Comparison of ENCODE assay signal across 17 cellular contexts in genomic region chr2:216119986-216120385, GRCh38. TPM values are rescaled to one million over a fixed set of nuclear protein-coding genes. Genes with fewer than 3 reads are reported as not detected.
DNase-seq lines count a peak whose midpoint lies in the region; ATAC-seq, FAIRE-seq and TF ChIP-seq lines count a peak whose summit lies in the region.
"Had no signal": no experiment of that assay in that cellular context is flagged by ENCODE, and none has a peak within 500 bp of the region (broad histone marks: within the 10 kb centered on the region; RNA-seq: fewer than 3 reads in every experiment).

No MANE protein-coding gene starts in this region.

- no peak for DNase-seq in CD4-positive, alpha-beta memory T cell
- no peak for DNase-seq in H54 (ENCODE audit: insufficient read length, low spot score)
- DNase-seq in natural killer cell treated with Interleukin-12 subunit alpha and Interleukin-12 subunit beta and Interleukin-15 and Interleukin-18, amount 100 ng/mL, for 72 hours (ENCODE audit: low spot score) = no peak
- no peak for DNase-seq in SHP77 (lab: John Stamatoyannopoulos, UW)
- DNase-seq in putamen (ENCODE audit: low spot score) = no peak
- DNase-seq in GM13976 (ENCODE audit: low spot score) = no peak
- DNase-seq: activated CD4-positive, alpha-beta T cell treated with anti-CD3 and anti-CD28 coated beads for 48 hours; activated gamma-delta T cell treated with Interleukin-2 at 50 U/mL for 16 hours; BE2C; DMS 273 treated with DMSO at 0.1 percent for 48 hours; SHP77 treated with DMSO at 0.1 percent for 48 hours; stimulated activated CD4-positive, alpha-beta T cell treated with anti-CD3 and anti-CD28 coated beads, Interleukin-4, amount 100 ng/mL, for 4 hours; stimulated activated CD8-positive, alpha-beta memory T cell treated with anti-CD3 and anti-CD28 coated beads, Interleukin-4, amount 100 ng/mL, for 48 hours had no signal

- H3K4me1 Mint-ChIP-seq in CD4-positive, alpha-beta memory T cell = peaks cover 47 to 68% (median 57%) of the 10 kb centered on the region in 4 donors
- peaks cover 41% of the 10 kb centered on the region for H3K4me1 Mint-ChIP-seq in activated T-helper 17 cell treated with anti-CD3 and anti-CD28 coated beads, Interleukin-2, amount 50 U/mL, for 72 hours
- peaks cover 39 to 62% of the 10 kb centered on the region in 2 donors for H3K4me1 Mint-ChIP-seq in natural killer cell treated with Interleukin-12 subunit alpha and Interleukin-12 subunit beta and Interleukin-15 and Interleukin-18, amount 100 ng/mL, for 72 hours (ENCODE audit: low read depth in 2 of 2)

- no peaks in the 10 kb centered on the region for H3K9me3 Mint-ChIP-seq in CD4-positive, alpha-beta memory T cell
- H3K9me3 Mint-ChIP-seq in activated T-helper 17 cell treated with anti-CD3 and anti-CD28 coated beads, Interleukin-2, amount 50 U/mL, for 72 hours = no peaks in the 10 kb centered on the region
- H3K9me3 Mint-ChIP-seq in natural killer cell treated with Interleukin-12 subunit alpha and Interleukin-12 subunit beta and Interleukin-15 and Interleukin-18, amount 100 ng/mL, for 72 hours = no peaks in the 10 kb centered on the region

- TF ChIP-seq CTCF in GM13976 (IDR thresholded peaks at IDR 0.05; ENCODE audit: borderline replicate concordance, control extremely low read depth, extremely low read depth, insufficient read depth, missing control alignments) = no peak

- no peaks in the 10 kb centered on the region for H3K27me3 Mint-ChIP-seq in CD4-positive, alpha-beta memory T cell
- H3K27me3 Mint-ChIP-seq in activated T-helper 17 cell treated with anti-CD3 and anti-CD28 coated beads, Interleukin-2, amount 50 U/mL, for 72 hours = no peaks in the 10 kb centered on the region
- no peaks in the 10 kb centered on the region for H3K27me3 Mint-ChIP-seq in natural killer cell treated with Interleukin-12 subunit alpha and Interleukin-12 subunit beta and Interleukin-15 and Interleukin-18, amount 100 ng/mL, for 72 hours

- H3K9me3 ChIP-seq in CD4-positive, alpha-beta memory T cell (ENCODE audit: control insufficient read depth in 1 of 2, low read length in 2 of 2) = no peaks in the 10 kb centered on the region
- H3K9me3 ChIP-seq: BE2C, breast epithelium, thoracic aorta had no signal

- no peak for TF ChIP-seq POLR2A in H54 (IDR thresholded peaks at IDR 0.05; ENCODE audit: low read depth, low read length)

- ATAC-seq in activated T-helper 17 cell treated with anti-CD3 and anti-CD28 coated beads, Interleukin-2, amount 50 U/mL, for 72 hours (replicated peaks) = peak; percentile 84
- ATAC-seq in natural killer cell treated with Interleukin-12 subunit alpha and Interleukin-12 subunit beta and Interleukin-15 and Interleukin-18, amount 100 ng/mL, for 72 hours = peak; percentile 20 to 81

- CTCF ChIA-PET in CD4-positive, alpha-beta memory T cell (lab: Charles Lee; ENCODE audit: partially characterized antibody) = interaction anchor here (0.6 to 1.7 kb wide), 5 partner anchors 12 to 136 kb away, joined by 3 to 6 read pairs (median 3); no protein-coding TSS in a partner anchor

- peak overlapping the region in 2 of 8 donors; percentile 6 to 49 for H3K4me3 Mint-ChIP-seq in CD4-positive, alpha-beta memory T cell
- peak overlapping the region; percentile 72 for H3K4me3 Mint-ChIP-seq in activated T-helper 17 cell treated with anti-CD3 and anti-CD28 coated beads, Interleukin-2, amount 50 U/mL, for 72 hours
- H3K4me3 Mint-ChIP-seq in natural killer cell treated with Interleukin-12 subunit alpha and Interleukin-12 subunit beta and Interleukin-15 and Interleukin-18, amount 100 ng/mL, for 72 hours = peak overlapping the region; percentile 47

- peaks cover 63 to 89% of the 10 kb centered on the region in 2 donors for H3K36me3 Mint-ChIP-seq in CD4-positive, alpha-beta memory T cell
- peaks cover 100% of the 10 kb centered on the region for H3K36me3 Mint-ChIP-seq in activated T-helper 17 cell treated with anti-CD3 and anti-CD28 coated beads, Interleukin-2, amount 50 U/mL, for 72 hours (ENCODE audit: low read depth)
- peaks cover 70% of the 10 kb centered on the region for H3K36me3 Mint-ChIP-seq in natural killer cell treated with Interleukin-12 subunit alpha and Interleukin-12 subunit beta and Interleukin-15 and Interleukin-18, amount 100 ng/mL, for 72 hours

- H3K4me3 ChIP-seq in CD4-positive, alpha-beta memory T cell (ENCODE audit: low read length in 2 of 2) = no peak overlapping the region
- H3K4me3 ChIP-seq: breast epithelium, thoracic aorta had no signal

- peaks cover 62% of the 10 kb centered on the region for H3K4me1 ChIP-seq in CD4-positive, alpha-beta memory T cell (ENCODE audit: insufficient read depth, low read length)

- H3K36me3 ChIP-seq in CD4-positive, alpha-beta memory T cell (ENCODE audit: insufficient read depth, low read length) = peaks cover 75% of the 10 kb centered on the region

- in situ Hi-C loops in GM13976 (cut with MboI; ENCODE audit: low sequenced_read_pairs, unreplicated experiment) = no loop called here

- POLR2A ChIA-PET in CD4-positive, alpha-beta memory T cell (lab: Charles Lee; ENCODE audit: partially characterized antibody) = interaction anchor here (1.4 to 2.7 kb wide), 2 partner anchors 10 to 38 kb away, joined by 3 to 6 read pairs; partner anchors contain the start of genes PECR and TMEM169

- H3K27ac Mint-ChIP-seq in CD4-positive, alpha-beta memory T cell = peak overlapping the region in 5 of 7 donors; percentile 14 to 78 (median 60)
- H3K27ac Mint-ChIP-seq in activated T-helper 17 cell treated with anti-CD3 and anti-CD28 coated beads, Interleukin-2, amount 50 U/mL, for 72 hours = peak overlapping the region; percentile 93
- peak overlapping the region; percentile 71 to 75 for H3K27ac Mint-ChIP-seq in natural killer cell treated with Interleukin-12 subunit alpha and Interleukin-12 subunit beta and Interleukin-15 and Interleukin-18, amount 100 ng/mL, for 72 hours

- intact Hi-C loops in CD4-positive, alpha-beta memory T cell (cut with micrococcal nuclease) = loop anchor here (10.0 kb wide), 1 partner anchor 85 kb away; no protein-coding TSS in a partner anchor

- H3K27me3 ChIP-seq in CD4-positive, alpha-beta memory T cell (ENCODE audit: insufficient read depth, low read length) = no peaks in the 10 kb centered on the region
- H3K27me3 ChIP-seq: BE2C, breast epithelium had no signal

- peak; percentile 53 for FAIRE-seq in H54 (lab: Jason Lieb, UNC)
- FAIRE-seq: frontal cortex had no signal

- no peak overlapping the region for H3K27ac ChIP-seq in CD4-positive, alpha-beta memory T cell (ENCODE audit: low read depth, low read length)
- H3K27ac ChIP-seq: breast epithelium, thoracic aorta had no signal

RNA-seq across cellular contexts. Expression of gene XRCC5, which starts 10.8 kb away (rescaled TPM):
- 100 to 1,000 TPM; 235 to 240 TPM for total RNA-seq in CD4-positive, alpha-beta memory T cell
- 100 to 1,000 TPM; 305 to 348 TPM for polyA plus RNA-seq in CD4-positive, alpha-beta memory T cell
- 100 to 1,000 TPM; 391 to 617 TPM for total RNA-seq in activated T-helper 17 cell treated with anti-CD3 and anti-CD28 coated beads, Interleukin-2, amount 50 U/mL, for 72 hours
- 100 to 1,000 TPM; 454 to 500 TPM for total RNA-seq in natural killer cell treated with Interleukin-12 subunit alpha and Interleukin-12 subunit beta and Interleukin-15 and Interleukin-18, amount 100 ng/mL, for 72 hours

RNA-seq across cellular contexts. Expression of gene TMEM169, which starts 38.3 kb away (rescaled TPM):
- 1 to 10 TPM; 3.6 to 5.1 TPM for total RNA-seq in CD4-positive, alpha-beta memory T cell
- 1 to 10 TPM; 2.0 to 2.4 TPM for polyA plus RNA-seq in CD4-positive, alpha-beta memory T cell
- 1 to 10 TPM; 1.4 to 1.5 TPM for total RNA-seq in activated T-helper 17 cell treated with anti-CD3 and anti-CD28 coated beads, Interleukin-2, amount 50 U/mL, for 72 hours
- 1 to 10 TPM in 1 of 2 donors, under 1 TPM in 1; 0.56 to 1.9 TPM for total RNA-seq in natural killer cell treated with Interleukin-12 subunit alpha and Interleukin-12 subunit beta and Interleukin-15 and Interleukin-18, amount 100 ng/mL, for 72 hours
- total RNA-seq: thoracic aorta had no signal

RNA-seq across cellular contexts. Expression of gene PECR, which starts 38.4 kb away (rescaled TPM):
- 10 to 100 TPM; 16.8 to 20.6 TPM for total RNA-seq in CD4-positive, alpha-beta memory T cell
- polyA plus RNA-seq in CD4-positive, alpha-beta memory T cell = 10 to 100 TPM; 30.7 to 36.6 TPM
- 10 to 100 TPM; 27.7 to 27.8 TPM for total RNA-seq in activated T-helper 17 cell treated with anti-CD3 and anti-CD28 coated beads, Interleukin-2, amount 50 U/mL, for 72 hours
- 10 to 100 TPM; 10.5 to 16.1 TPM for total RNA-seq in natural killer cell treated with Interleukin-12 subunit alpha and Interleukin-12 subunit beta and Interleukin-15 and Interleukin-18, amount 100 ng/mL, for 72 hours
